In the genomic region with DNA sequence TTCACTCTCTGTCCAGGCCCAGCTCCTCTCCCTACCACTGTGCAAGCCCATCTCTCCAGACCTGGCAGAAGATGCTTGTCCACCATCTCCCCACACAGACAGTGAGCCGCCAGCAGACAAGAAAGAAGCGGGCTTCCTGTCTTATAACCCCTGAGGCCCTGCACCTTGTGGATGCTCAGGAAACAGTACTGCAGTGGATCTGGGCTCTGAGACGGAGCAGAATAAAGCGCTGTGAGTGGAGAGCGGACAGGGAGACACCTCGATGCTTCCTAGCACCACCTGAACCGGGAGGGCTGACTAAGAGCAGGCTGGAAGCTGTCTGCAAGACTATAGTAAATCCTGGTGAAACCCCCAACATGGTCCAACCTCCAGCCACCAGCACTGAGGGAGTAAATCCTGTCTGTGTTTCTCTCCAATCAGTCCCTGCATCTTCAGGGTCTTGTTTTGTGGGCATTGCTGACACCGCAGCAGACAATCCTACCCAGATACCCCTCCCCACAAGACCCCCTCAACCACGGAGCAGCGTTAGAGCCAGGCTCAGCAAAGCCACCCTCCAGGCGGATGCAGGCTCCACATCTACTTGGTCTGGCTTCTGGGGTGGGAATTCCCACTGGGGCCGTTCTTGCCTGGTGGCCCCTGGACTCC, we compare ENCODE assay signal across 2 cellular contexts.
A peak's percentile ranks its signal among the peaks of the same experiment; 100 is the strongest.
TF ChIP-seq lines count a peak whose summit lies in the region.

No MANE protein-coding gene starts in this region.

TF ChIP-seq in IMR-90, 13 proteins besides CTCF, POLR2A, EP300 and RAD21:
- TF ChIP-seq BHLHE40 (IDR thresholded peaks at IDR 0.05; ENCODE audit: low read depth, low read length): no peak
- TF ChIP-seq RCOR1 (IDR thresholded peaks at IDR 0.05; ENCODE audit: insufficient replicate concordance, low read length): no peak
- TF ChIP-seq NFE2L2 (IDR thresholded peaks at IDR 0.05; ENCODE audit: low read depth, low read length): no peak
- TF ChIP-seq RFX5 (IDR thresholded peaks at IDR 0.05; ENCODE audit: low read depth, low read length): no peak
- TF ChIP-seq MAFK (IDR thresholded peaks at IDR 0.05; ENCODE audit: low read depth, low read length): no peak
- no peak for TF ChIP-seq CEBPB (IDR thresholded peaks at IDR 0.05; ENCODE audit: low read depth, low read length)
- no peak for TF ChIP-seq SMC3 (IDR thresholded peaks at IDR 0.05; ENCODE audit: low read depth, low read length)
- TF ChIP-seq FOS (IDR thresholded peaks at IDR 0.05; ENCODE audit: low read depth, low read length): no peak
- no peak for TF ChIP-seq CHD1 (IDR thresholded peaks at IDR 0.05; ENCODE audit: low read depth, low read length)
- no peak for TF ChIP-seq MAZ (IDR thresholded peaks at IDR 0.05; ENCODE audit: borderline replicate concordance, low read depth, low read length)
- TF ChIP-seq USF2 (IDR thresholded peaks at IDR 0.05; ENCODE audit: low read depth, low read length): no peak
- no peak for TF ChIP-seq ELK1 (IDR thresholded peaks at IDR 0.05; ENCODE audit: borderline replicate concordance, low read depth, low read length)

TF ChIP-seq in K562, 482 proteins besides CTCF, POLR2A, EP300 and RAD21:
- TF ChIP-seq MEF2D (tag; conservative IDR thresholded peaks at IDR 0.05; ENCODE audit: low read depth) (no peak), CEBPB (tag; IDR thresholded peaks at IDR 0.05) (no peak), POLR2G (IDR thresholded peaks at IDR 0.05; ENCODE audit: low read depth, low read length) (peak; percentile 62)
